In the genomic region with DNA sequence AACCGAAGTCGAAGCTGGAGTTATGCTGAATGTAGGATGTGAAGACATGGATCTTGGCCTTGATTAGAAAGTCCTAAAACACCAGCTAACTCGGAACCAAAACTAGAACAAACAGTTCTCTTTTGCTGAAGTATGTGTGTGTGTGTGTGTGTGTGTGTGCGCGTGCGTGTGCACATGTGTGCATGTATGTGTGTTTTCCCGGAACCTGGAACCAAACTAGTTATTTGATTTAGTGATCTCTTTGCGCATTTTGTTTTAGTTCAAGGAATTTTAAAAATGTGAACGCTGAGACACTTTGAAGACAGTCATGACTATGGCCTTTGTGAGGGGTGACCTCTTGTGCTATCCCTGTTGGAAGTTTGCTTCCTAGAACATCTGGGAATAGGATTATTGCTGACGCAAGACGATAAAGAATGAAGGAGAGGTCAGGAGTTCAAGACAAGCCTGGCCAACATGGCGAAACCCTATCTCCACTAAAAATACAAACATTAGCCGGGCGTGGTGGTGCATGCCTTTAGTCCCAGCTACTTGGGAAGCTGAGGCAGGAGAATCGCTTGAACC, we compare ENCODE assay signal across 12 cellular contexts. TPM values are rescaled to one million over a fixed set of nuclear protein-coding genes. Genes with fewer than 3 reads are reported as not detected.
DNase-seq lines count a peak whose midpoint lies in the region; TF ChIP-seq lines count a peak whose summit lies in the region.
"Had no signal": no experiment of that assay in that cellular context is flagged by ENCODE, and none has a peak within 500 bp of the region (broad histone marks: within the 10 kb centered on the region; RNA-seq: fewer than 3 reads in every experiment).

No MANE protein-coding gene starts in this region.

- no peak for TF ChIP-seq CTCF in nephron (IDR thresholded peaks at IDR 0.05; ENCODE audit: unreplicated experiment in 3 of 3)
- no peak for TF ChIP-seq CTCF in uterus (IDR thresholded peaks at IDR 0.05)
- no peak for TF ChIP-seq CTCF in BE2C (IDR thresholded peaks at IDR 0.05; ENCODE audit: low read depth, low read length)

- peaks cover 20% of the 10 kb centered on the region for H3K4me1 Mint-ChIP-seq in activated T-helper 1 cell treated with anti-CD3 and anti-CD28 coated beads, Interleukin-12 subunit alpha, Interleukin-12 subunit beta, Interleukin-2, Interleukin-4 antibody, amounts not matched to agents 30 ng/mL and 10 ng/mL and 1 ng/mL, durations not matched to agents 14 hours and 24 hours and 36 hours (ENCODE audit: low read depth)
- H3K4me1 Mint-ChIP-seq in nephron, result peaks cover 58% of the 10 kb centered on the region
- peaks cover 9% of the 10 kb centered on the region for H3K4me1 Mint-ChIP-seq in activated T-helper 2 cell treated with anti-CD3 and anti-CD28 coated beads, Interferon-gamma antibody, Interleukin-2, Interleukin-4, amounts not matched to agents 10 μg/mL and 5 μg/mL and 100 μg/mL, durations not matched to agents 14 hours and 24 hours and 36 hours (ENCODE audit: low read depth)

- intact Hi-C loops in activated T-helper 1 cell treated with anti-CD3 and anti-CD28 coated beads, Interleukin-12 subunit alpha, Interleukin-12 subunit beta, Interleukin-2, Interleukin-4 antibody, amounts not matched to agents 30 ng/mL and 10 ng/mL and 1 ng/mL, durations not matched to agents 14 hours and 24 hours and 36 hours (cut with micrococcal nuclease), result loop anchor here (10.0 kb wide), 1 partner anchor 420 kb away; no protein-coding TSS in a partner anchor
- intact Hi-C loops in uterus (cut with DNase I; ENCODE audit: low total_unique reads), result no loop called here
- intact Hi-C loops in activated T-helper 2 cell treated with anti-CD3 and anti-CD28 coated beads, Interferon-gamma antibody, Interleukin-2, Interleukin-4, amounts not matched to agents 10 μg/mL and 5 μg/mL and 100 μg/mL, durations not matched to agents 14 hours and 24 hours and 36 hours (cut with micrococcal nuclease), result loop anchor here (10.0 kb wide), 1 partner anchor 720 kb away; no protein-coding TSS in a partner anchor

- H3K4me3 ChIP-seq in uterus (no peak overlapping the region), BE2C (ENCODE audit: low read depth, low read length) (no peak overlapping the region)

- H3K27ac Mint-ChIP-seq in activated T-helper 1 cell treated with anti-CD3 and anti-CD28 coated beads, Interleukin-12 subunit alpha, Interleukin-12 subunit beta, Interleukin-2, Interleukin-4 antibody, amounts not matched to agents 30 ng/mL and 10 ng/mL and 1 ng/mL, durations not matched to agents 14 hours and 24 hours and 36 hours, result peak overlapping the region; percentile 16
- H3K27ac Mint-ChIP-seq in nephron, result peak overlapping the region; percentile 52 to 77 (median 75)
- H3K27ac Mint-ChIP-seq in activated T-helper 2 cell treated with anti-CD3 and anti-CD28 coated beads, Interferon-gamma antibody, Interleukin-2, Interleukin-4, amounts not matched to agents 10 μg/mL and 5 μg/mL and 100 μg/mL, durations not matched to agents 14 hours and 24 hours and 36 hours, result no peak overlapping the region
- H3K27ac Mint-ChIP-seq: activated naive CD4-positive, alpha-beta T cell treated with anti-CD3 and anti-CD28 coated beads, Interleukin-2, amount 50 U/mL, for 24 hours had no signal

- no peaks in the 10 kb centered on the region for H3K36me3 ChIP-seq in uterus
- peaks cover 9% of the 10 kb centered on the region for H3K36me3 ChIP-seq in BE2C

- peak overlapping the region; percentile 80 to 81 for H3K27ac ChIP-seq in uterus

- H3K4me3 Mint-ChIP-seq in activated T-helper 1 cell treated with anti-CD3 and anti-CD28 coated beads, Interleukin-12 subunit alpha, Interleukin-12 subunit beta, Interleukin-2, Interleukin-4 antibody, amounts not matched to agents 30 ng/mL and 10 ng/mL and 1 ng/mL, durations not matched to agents 14 hours and 24 hours and 36 hours, result no peak overlapping the region
- H3K4me3 Mint-ChIP-seq in nephron, result no peak overlapping the region
- no peak overlapping the region for H3K4me3 Mint-ChIP-seq in activated T-helper 2 cell treated with anti-CD3 and anti-CD28 coated beads, Interferon-gamma antibody, Interleukin-2, Interleukin-4, amounts not matched to agents 10 μg/mL and 5 μg/mL and 100 μg/mL, durations not matched to agents 14 hours and 24 hours and 36 hours (ENCODE audit: low read depth)
- H3K4me3 Mint-ChIP-seq: activated CD4-positive, alpha-beta T cell treated with anti-CD3 and anti-CD28 coated beads, Interleukin-2, amount 10 ng/mL, durations not matched to agents 7 days and 5 days; activated naive CD4-positive, alpha-beta T cell treated with anti-CD3 and anti-CD28 coated beads, Interleukin-2, amount 50 U/mL, for 24 hours had no signal

- no peaks in the 10 kb centered on the region for H3K27me3 Mint-ChIP-seq in activated T-helper 1 cell treated with anti-CD3 and anti-CD28 coated beads, Interleukin-12 subunit alpha, Interleukin-12 subunit beta, Interleukin-2, Interleukin-4 antibody, amounts not matched to agents 30 ng/mL and 10 ng/mL and 1 ng/mL, durations not matched to agents 14 hours and 24 hours and 36 hours (ENCODE audit: insufficient read depth)
- H3K27me3 Mint-ChIP-seq in nephron (ENCODE audit: low read depth), result peaks cover under 1% of the 10 kb centered on the region
- no peaks in the 10 kb centered on the region for H3K27me3 Mint-ChIP-seq in activated T-helper 2 cell treated with anti-CD3 and anti-CD28 coated beads, Interferon-gamma antibody, Interleukin-2, Interleukin-4, amounts not matched to agents 10 μg/mL and 5 μg/mL and 100 μg/mL, durations not matched to agents 14 hours and 24 hours and 36 hours (ENCODE audit: low read depth)
- H3K27me3 Mint-ChIP-seq: activated CD4-positive, alpha-beta T cell treated with anti-CD3 and anti-CD28 coated beads, Interleukin-2, amount 10 ng/mL, durations not matched to agents 7 days and 5 days; activated naive CD4-positive, alpha-beta T cell treated with anti-CD3 and anti-CD28 coated beads, Interleukin-2, amount 50 U/mL, for 24 hours had no signal

- no peaks in the 10 kb centered on the region for H3K27me3 ChIP-seq in uterus
- no peaks in the 10 kb centered on the region for H3K27me3 ChIP-seq in BE2C

- TF ChIP-seq POLR2A in uterus (IDR thresholded peaks at IDR 0.05), result no peak

- peaks cover 2% of the 10 kb centered on the region for H3K36me3 Mint-ChIP-seq in activated T-helper 1 cell treated with anti-CD3 and anti-CD28 coated beads, Interleukin-12 subunit alpha, Interleukin-12 subunit beta, Interleukin-2, Interleukin-4 antibody, amounts not matched to agents 30 ng/mL and 10 ng/mL and 1 ng/mL, durations not matched to agents 14 hours and 24 hours and 36 hours (ENCODE audit: low read depth)
- peaks cover 35% of the 10 kb centered on the region for H3K36me3 Mint-ChIP-seq in nephron (ENCODE audit: low read depth)
- H3K36me3 Mint-ChIP-seq in activated T-helper 2 cell treated with anti-CD3 and anti-CD28 coated beads, Interferon-gamma antibody, Interleukin-2, Interleukin-4, amounts not matched to agents 10 μg/mL and 5 μg/mL and 100 μg/mL, durations not matched to agents 14 hours and 24 hours and 36 hours (ENCODE audit: low read depth), result peaks cover 3% of the 10 kb centered on the region

- H3K9me3 Mint-ChIP-seq in activated T-helper 1 cell treated with anti-CD3 and anti-CD28 coated beads, Interleukin-12 subunit alpha, Interleukin-12 subunit beta, Interleukin-2, Interleukin-4 antibody, amounts not matched to agents 30 ng/mL and 10 ng/mL and 1 ng/mL, durations not matched to agents 14 hours and 24 hours and 36 hours, result no peaks in the 10 kb centered on the region
- H3K9me3 Mint-ChIP-seq in nephron, result no peaks in the 10 kb centered on the region
- no peaks in the 10 kb centered on the region for H3K9me3 Mint-ChIP-seq in activated T-helper 2 cell treated with anti-CD3 and anti-CD28 coated beads, Interferon-gamma antibody, Interleukin-2, Interleukin-4, amounts not matched to agents 10 μg/mL and 5 μg/mL and 100 μg/mL, durations not matched to agents 14 hours and 24 hours and 36 hours
- H3K9me3 Mint-ChIP-seq: activated CD4-positive, alpha-beta T cell treated with anti-CD3 and anti-CD28 coated beads, Interleukin-2, amount 10 ng/mL, durations not matched to agents 7 days and 5 days; activated naive CD4-positive, alpha-beta T cell treated with anti-CD3 and anti-CD28 coated beads, Interleukin-2, amount 50 U/mL, for 24 hours had no signal

- no peak for DNase-seq in activated T-helper 1 cell treated with anti-CD3 and anti-CD28 coated beads, Interleukin-12 subunit alpha, Interleukin-12 subunit beta, Interleukin-2, Interleukin-4 antibody, amounts not matched to agents 30 ng/mL and 10 ng/mL and 1 ng/mL, durations not matched to agents 14 hours and 24 hours and 36 hours (ENCODE audit: low spot score)
- DNase-seq in fibroblast of gingiva (ENCODE audit: low read depth) (peak; percentile 90), uterus (peak; percentile 62 to 72), BE2C (no peak), mucosa of gallbladder (ENCODE audit: low spot score) (no peak)
- no peak for DNase-seq in activated T-helper 2 cell treated with anti-CD3 and anti-CD28 coated beads, Interferon-gamma antibody, Interleukin-2, Interleukin-4, amounts not matched to agents 10 μg/mL and 5 μg/mL and 100 μg/mL, durations not matched to agents 14 hours and 24 hours and 36 hours (ENCODE audit: low spot score)
- DNase-seq: activated CD4-positive, alpha-beta T cell treated with anti-CD3 and anti-CD28 coated beads, Interleukin-2, amount 10 ng/mL, durations not matched to agents 7 days and 5 days; islet precursor cell; NCI-H748 treated with DMSO at 0.1 percent for 48 hours; SW 1271 had no signal

- H3K4me1 ChIP-seq in uterus (peaks cover 0 to 7% of the 10 kb centered on the region in 2 donors), BE2C (peaks cover 8% of the 10 kb centered on the region)

- H3K9me3 ChIP-seq in uterus (no peaks in the 10 kb centered on the region), BE2C (no peaks in the 10 kb centered on the region)

RNA-seq across cellular contexts. Expression of a gene that starts 23.8 kb away (rescaled TPM):
- total RNA-seq in activated T-helper 1 cell treated with anti-CD3 and anti-CD28 coated beads, Interleukin-12 subunit alpha, Interleukin-12 subunit beta, Interleukin-2, Interleukin-4 antibody, amounts not matched to agents 30 ng/mL and 10 ng/mL and 1 ng/mL, durations not matched to agents 14 hours and 24 hours and 36 hours, result 2.3 and 2.6 TPM in 2 replicates
- 100 to 1,000 TPM in 1 of 4 donors, 10 to 100 TPM in 3; 27.4 to 100 (median 62.7) TPM for total RNA-seq in uterus
- 5.3 and 5.6 TPM in 2 replicates for total RNA-seq in activated T-helper 2 cell treated with anti-CD3 and anti-CD28 coated beads, Interferon-gamma antibody, Interleukin-2, Interleukin-4, amounts not matched to agents 10 μg/mL and 5 μg/mL and 100 μg/mL, durations not matched to agents 14 hours and 24 hours and 36 hours
- polyA plus RNA-seq in BE2C (2012; ENCODE audit: insufficient read depth, insufficient read length, low read depth), result 47.8 TPM
- total RNA-seq in mucosa of gallbladder, result 59.1 TPM

RNA-seq across cellular contexts. Expression of a gene that starts 37.7 kb away (rescaled TPM):
- total RNA-seq in activated T-helper 1 cell treated with anti-CD3 and anti-CD28 coated beads, Interleukin-12 subunit alpha, Interleukin-12 subunit beta, Interleukin-2, Interleukin-4 antibody, amounts not matched to agents 30 ng/mL and 10 ng/mL and 1 ng/mL, durations not matched to agents 14 hours and 24 hours and 36 hours, result 18.5 and 23.4 TPM in 2 replicates
- total RNA-seq in uterus (10 to 100 TPM; 10.2 to 62.6 (median 22.8) TPM), mucosa of gallbladder (17.4 TPM)
- 18.6 and 19.0 TPM in 2 replicates for total RNA-seq in activated T-helper 2 cell treated with anti-CD3 and anti-CD28 coated beads, Interferon-gamma antibody, Interleukin-2, Interleukin-4, amounts not matched to agents 10 μg/mL and 5 μg/mL and 100 μg/mL, durations not matched to agents 14 hours and 24 hours and 36 hours
- 13.3 TPM for polyA plus RNA-seq in BE2C (2012; ENCODE audit: insufficient read depth, insufficient read length, low read depth)

RNA-seq across cellular contexts. Expression of a gene that starts 45.5 kb away (rescaled TPM):
- total RNA-seq in activated T-helper 1 cell treated with anti-CD3 and anti-CD28 coated beads, Interleukin-12 subunit alpha, Interleukin-12 subunit beta, Interleukin-2, Interleukin-4 antibody, amounts not matched to agents 30 ng/mL and 10 ng/mL and 1 ng/mL, durations not matched to agents 14 hours and 24 hours and 36 hours, result 23.1 and 27.3 TPM in 2 replicates
- 10 to 100 TPM; 21.0 to 38.7 (median 24.2) TPM for total RNA-seq in uterus
- 23.4 and 24.2 TPM in 2 replicates for total RNA-seq in activated T-helper 2 cell treated with anti-CD3 and anti-CD28 coated beads, Interferon-gamma antibody, Interleukin-2, Interleukin-4, amounts not matched to agents 10 μg/mL and 5 μg/mL and 100 μg/mL, durations not matched to agents 14 hours and 24 hours and 36 hours
- 20.4 TPM for polyA plus RNA-seq in BE2C (2012; ENCODE audit: insufficient read depth, insufficient read length, low read depth)
- total RNA-seq in mucosa of gallbladder, result 19.1 TPM

Comparison
In these comparisons a context has a peak if more than half of its experiments do, and no peak if none do; other contexts are left out.
1. DNase-seq: peak in fibroblast of gingiva (single experiment) and uterus (2 of 2); none in activated T-helper 1 cell treated with anti-CD3 and anti-CD28 coated beads, Interleukin-12 subunit alpha, Interleukin-12 subunit beta, Interleukin-2, Interleukin-4 antibody, amounts not matched to agents 30 ng/mL and 10 ng/mL and 1 ng/mL, durations not matched to agents 14 hours and 24 hours and 36 hours (single experiment), activated T-helper 2 cell treated with anti-CD3 and anti-CD28 coated beads, Interferon-gamma antibody, Interleukin-2, Interleukin-4, amounts not matched to agents 10 μg/mL and 5 μg/mL and 100 μg/mL, durations not matched to agents 14 hours and 24 hours and 36 hours (single experiment), BE2C (single experiment) and mucosa of gallbladder (single experiment).